In the genomic region with DNA sequence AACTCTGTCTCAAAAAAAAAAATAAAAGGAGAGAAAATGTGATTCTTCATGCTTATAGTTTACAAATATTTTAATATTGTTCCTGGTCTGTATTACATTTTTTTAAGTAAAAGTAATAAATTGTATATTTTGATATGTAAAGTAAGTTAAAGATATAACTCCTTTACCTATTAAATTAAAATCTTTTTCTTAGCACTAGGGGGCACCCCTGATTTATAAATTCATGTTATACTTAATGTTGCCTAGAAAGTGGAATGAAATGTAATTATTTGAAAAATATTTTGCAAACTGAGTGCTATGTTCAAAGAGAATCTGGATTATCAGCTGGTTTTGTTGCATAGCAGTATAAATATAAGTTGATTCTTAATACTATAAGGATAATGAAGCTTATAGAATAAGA, we compare ENCODE assay signal across 10 cellular contexts. TPM values are rescaled to one million over a fixed set of nuclear protein-coding genes. Genes with fewer than 3 reads are reported as not detected.
DNase-seq lines count a peak whose midpoint lies in the region; TF ChIP-seq lines count a peak whose summit lies in the region.
"Had no signal": no experiment of that assay in that cellular context is flagged by ENCODE, and none has a peak within 500 bp of the region (broad histone marks: within the 10 kb centered on the region; RNA-seq: fewer than 3 reads in every experiment).

No MANE protein-coding gene starts in this region.

- H3K4me3 Mint-ChIP-seq in endothelial cell (ENCODE audit: unreplicated experiment): no peak overlapping the region
- no peak overlapping the region for H3K4me3 Mint-ChIP-seq in activated naive CD8-positive, alpha-beta T cell treated with anti-CD3 and anti-CD28 coated beads for 36 hours
- H3K4me3 Mint-ChIP-seq: naive thymus-derived CD8-positive, alpha-beta T cell had no signal

- H3K27me3 ChIP-seq in MG63: no peaks in the 10 kb centered on the region
- H3K27me3 ChIP-seq: BLaER1 had no signal

- no peak overlapping the region for H3K27ac Mint-ChIP-seq in endothelial cell (ENCODE audit: unreplicated experiment)
- H3K27ac Mint-ChIP-seq in activated naive CD8-positive, alpha-beta T cell treated with anti-CD3 and anti-CD28 coated beads for 36 hours: no peak overlapping the region
- H3K27ac Mint-ChIP-seq: naive thymus-derived CD8-positive, alpha-beta T cell had no signal

- H3K36me3 Mint-ChIP-seq in endothelial cell (ENCODE audit: low read depth, unreplicated experiment): peaks cover 12% of the 10 kb centered on the region
- H3K36me3 Mint-ChIP-seq in activated naive CD8-positive, alpha-beta T cell treated with anti-CD3 and anti-CD28 coated beads for 36 hours: peaks cover 7% of the 10 kb centered on the region

- H3K27me3 Mint-ChIP-seq in endothelial cell (ENCODE audit: unreplicated experiment): no peaks in the 10 kb centered on the region
- no peaks in the 10 kb centered on the region for H3K27me3 Mint-ChIP-seq in activated naive CD8-positive, alpha-beta T cell treated with anti-CD3 and anti-CD28 coated beads for 36 hours
- H3K27me3 Mint-ChIP-seq: naive thymus-derived CD8-positive, alpha-beta T cell had no signal

- H3K4me1 Mint-ChIP-seq in endothelial cell (ENCODE audit: unreplicated experiment): no peaks in the 10 kb centered on the region
- no peaks in the 10 kb centered on the region for H3K4me1 Mint-ChIP-seq in activated naive CD8-positive, alpha-beta T cell treated with anti-CD3 and anti-CD28 coated beads for 36 hours

- H3K9me3 ChIP-seq in MG63: peaks cover 4% of the 10 kb centered on the region; the same call in 1 of the 2 replicates

- H3K9me3 Mint-ChIP-seq in endothelial cell (ENCODE audit: unreplicated experiment): no peaks in the 10 kb centered on the region
- H3K9me3 Mint-ChIP-seq in activated naive CD8-positive, alpha-beta T cell treated with anti-CD3 and anti-CD28 coated beads for 36 hours: no peaks in the 10 kb centered on the region

- no peak overlapping the region for H3K4me3 ChIP-seq in skeletal muscle cell (ENCODE audit: low read depth, low read length)
- no peak overlapping the region for H3K4me3 ChIP-seq in MG63
- H3K4me3 ChIP-seq: BLaER1 had no signal

- peaks cover 47% of the 10 kb centered on the region for H3K36me3 ChIP-seq in MG63

- DNase-seq in NCI-H1436 (lab: John Stamatoyannopoulos, UW) (peak; percentile 8), NCI-H1436 treated with DMSO at 0.1 percent for 48 hours (lab: John Stamatoyannopoulos, UW) (no peak), NCI-H526 treated with DMSO at 0.1 percent for 48 hours (lab: John Stamatoyannopoulos, UW) (peak; percentile 73), endothelial cell (ENCODE audit: low spot score) (no peak), skeletal muscle cell (ENCODE audit: low read depth) (peak; percentile 2), iPS-NIHi7 (ENCODE audit: extremely low spot score) (no peak), MG63 (no peak)
- DNase-seq in activated naive CD8-positive, alpha-beta T cell treated with anti-CD3 and anti-CD28 coated beads for 36 hours: no peak

- peak; percentile 49 for TF ChIP-seq CTCF in endothelial cell (IDR thresholded peaks at IDR 0.05; ENCODE audit: unreplicated experiment)

RNA-seq across cellular contexts. Expression of a gene that starts 49.2 kb away (rescaled TPM):
- 29.8 TPM for total RNA-seq in endothelial cell (ENCODE audit: unreplicated experiment)
- total RNA-seq in activated naive CD8-positive, alpha-beta T cell treated with anti-CD3 and anti-CD28 coated beads for 36 hours: 1 to 10 TPM; 5.0 to 6.6 TPM
- total RNA-seq in MG63 (2014; rRNA removed; shearing (Covaris generic); ENCODE audit: low replicate concordance): 63.0 and 119 TPM in 2 replicates

Comparison
In these comparisons a context has a peak if more than half of its experiments do, and no peak if none do; other contexts are left out.
1. DNase-seq: peak in NCI-H1436 (single experiment), NCI-H526 treated with DMSO at 0.1 percent for 48 hours (single experiment) and skeletal muscle cell (single experiment); none in NCI-H1436 treated with DMSO at 0.1 percent for 48 hours (single experiment), endothelial cell (single experiment), iPS-NIHi7 (single experiment), activated naive CD8-positive, alpha-beta T cell treated with anti-CD3 and anti-CD28 coated beads for 36 hours (single experiment) and MG63 (single experiment).